In genomic region chr5:54022156-54022685, GRCh38 we compare ENCODE assay signal across 14 cellular contexts.
DNase-seq lines count a peak whose midpoint lies in the region; ATAC-seq and TF ChIP-seq lines count a peak whose summit lies in the region.
"Had no signal": no experiment of that assay in that cellular context is flagged by ENCODE, and none has a peak within 500 bp of the region (broad histone marks: within the 10 kb centered on the region; RNA-seq: fewer than 3 reads in every experiment).

No MANE protein-coding gene starts in this region.

- POLR2A ChIA-PET in MCF 10A (lab: Yijun Ruan, JAX): no interaction called here

- H3K36me3 Mint-ChIP-seq in MCF 10A (ENCODE audit: insufficient read depth, unreplicated experiment): no peaks in the 10 kb centered on the region
- H3K36me3 Mint-ChIP-seq in endodermal cell (ENCODE audit: low read depth): peaks cover 3% of the 10 kb centered on the region
- H3K36me3 Mint-ChIP-seq in type B pancreatic cell: no peaks in the 10 kb centered on the region

- H3K9me3 Mint-ChIP-seq in MCF 10A (ENCODE audit: unreplicated experiment) (no peaks in the 10 kb centered on the region), endodermal cell (no peaks in the 10 kb centered on the region), type B pancreatic cell (no peaks in the 10 kb centered on the region)

- H3K4me3 Mint-ChIP-seq in MCF 10A (ENCODE audit: unreplicated experiment): no peak overlapping the region
- H3K4me3 Mint-ChIP-seq in endodermal cell: peak overlapping the region; percentile 32
- H3K4me3 Mint-ChIP-seq in type B pancreatic cell: no peak overlapping the region

- H3K27me3 ChIP-seq in breast epithelium (no peaks in the 10 kb centered on the region), RWPE2 (ENCODE audit: insufficient read depth, poor library complexity, severe bottlenecking) (no peaks in the 10 kb centered on the region), endodermal cell (ENCODE audit: control insufficient read depth, insufficient read depth, low read length, poor library complexity, severe bottlenecking) (no peaks in the 10 kb centered on the region)
- H3K27me3 ChIP-seq: BE2C had no signal

- no peak for TF ChIP-seq POLR2A in breast epithelium (IDR thresholded peaks at IDR 0.05)

- no peak overlapping the region for H3K27ac ChIP-seq in breast epithelium
- peak overlapping the region; percentile 3 for H3K27ac ChIP-seq in RWPE2 (ENCODE audit: poor library complexity, severe bottlenecking)
- H3K27ac ChIP-seq in endodermal cell (ENCODE audit: low read depth, low read length): peak overlapping the region; percentile 49

- CTCF ChIA-PET in MCF 10A (lab: Yijun Ruan, JAX): no interaction called here

- intact Hi-C loops in MCF 10A (cut with micrococcal nuclease) (no loop called here), breast epithelium (cut with DNase I; ENCODE audit: low total_unique reads) (no loop called here)

- H3K4me1 Mint-ChIP-seq in MCF 10A (ENCODE audit: insufficient read depth, unreplicated experiment) (peaks cover 16% of the 10 kb centered on the region), endodermal cell (peaks cover 64% of the 10 kb centered on the region), type B pancreatic cell (ENCODE audit: unreplicated experiment) (no peaks in the 10 kb centered on the region)

- TF ChIP-seq CTCF in MCF 10A (IDR thresholded peaks at IDR 0.05; ENCODE audit: unreplicated experiment) (no peak), breast epithelium (IDR thresholded peaks at IDR 0.05) (no peak), RWPE2 (IDR thresholded peaks at IDR 0.05; ENCODE audit: poor library complexity, severe bottlenecking) (no peak), endodermal cell (conservative IDR thresholded peaks at IDR 0.05) (no peak), type B pancreatic cell (conservative IDR thresholded peaks at IDR 0.05) (no peak)

- no peaks in the 10 kb centered on the region for H3K36me3 ChIP-seq in breast epithelium
- H3K36me3 ChIP-seq in RWPE2 (ENCODE audit: low read depth): no peaks in the 10 kb centered on the region
- H3K36me3 ChIP-seq in endodermal cell (ENCODE audit: control insufficient read depth, insufficient read depth, low read length): no peaks in the 10 kb centered on the region
- H3K36me3 ChIP-seq: BE2C had no signal

- no peak overlapping the region for H3K9ac ChIP-seq in endodermal cell (ENCODE audit: extremely low read depth, low read length, poor library complexity, severe bottlenecking)

- ATAC-seq in RWPE2 (ENCODE audit: low read depth) (no peak), HG03045 (IDR thresholded peaks at IDR 0.05; ENCODE audit: unreplicated experiment) (no peak)

- no peak overlapping the region for H3K4me3 ChIP-seq in breast epithelium
- no peak overlapping the region for H3K4me3 ChIP-seq in RWPE2 (ENCODE audit: severe bottlenecking)
- H3K4me3 ChIP-seq in endodermal cell (ENCODE audit: low read length): peak overlapping the region; percentile 63

- H3K4me1 ChIP-seq in breast epithelium (no peaks in the 10 kb centered on the region), RWPE2 (ENCODE audit: insufficient read depth, poor library complexity, severe bottlenecking) (peaks cover 18% of the 10 kb centered on the region), endodermal cell (ENCODE audit: control insufficient read depth, insufficient read depth, low read length) (peaks cover 14% of the 10 kb centered on the region)
- H3K4me1 ChIP-seq: BE2C had no signal

- H3K27ac Mint-ChIP-seq in MCF 10A (ENCODE audit: low read depth, unreplicated experiment) (peak overlapping the region; percentile 68), endodermal cell (peak overlapping the region; percentile 77), type B pancreatic cell (peak overlapping the region; percentile 4)

- 55 to 79% methylated on average over 3 of the region's 3 CpGs for WGBS in endodermal cell (ENCODE audit: insufficient coverage in 1 of 2, insufficient read length in 1 of 2), 2 experiments

- BruUV-seq in MCF 10A (replicated peaks; lab: Mats Ljungman, UMichigan): TSS peak; percentile 47

- H3K27me3 Mint-ChIP-seq in MCF 10A (ENCODE audit: insufficient read depth, unreplicated experiment): no peaks in the 10 kb centered on the region
- no peaks in the 10 kb centered on the region for H3K27me3 Mint-ChIP-seq in endodermal cell (ENCODE audit: insufficient read depth)
- H3K27me3 Mint-ChIP-seq in type B pancreatic cell: no peaks in the 10 kb centered on the region

- H3K9me3 ChIP-seq in breast epithelium (no peaks in the 10 kb centered on the region), RWPE2 (ENCODE audit: severe bottlenecking) (no peaks in the 10 kb centered on the region), endodermal cell (ENCODE audit: control insufficient read depth, low read length) (peaks cover 5% of the 10 kb centered on the region)
- H3K9me3 ChIP-seq: BE2C had no signal

- DNase-seq in MCF 10A (ENCODE audit: unreplicated experiment): no peak
- DNase-seq in breast epithelium (ENCODE audit: low spot score in 2 of 2): no peak
- DNase-seq in RWPE2 (ENCODE audit: low spot score): no peak
- DNase-seq in endodermal cell: no peak
- no peak for DNase-seq in type B pancreatic cell (ENCODE audit: extremely low spot score, unreplicated experiment)
- DNase-seq in A172 (ENCODE audit: low spot score): no peak
- no peak for DNase-seq in AG08395 (ENCODE audit: low spot score)
- DNase-seq: activated CD4-positive, alpha-beta T cell treated with anti-CD3 and anti-CD28 coated beads, Interleukin-2, amount 50 U/mL, for 48 hours; amygdala; BE2C; NCI-H2107; stimulated activated CD4-positive, alpha-beta T cell treated with anti-CD3 and anti-CD28 coated beads, Interleukin-4, amount 100 ng/mL, for 24 hours; stimulated activated naive CD4-positive, alpha-beta T cell had no signal

Comparison
In these comparisons a context has a peak if more than half of its experiments do, and no peak if none do; other contexts are left out.
1. H3K27ac Mint-ChIP-seq: peak in every context shown above with its lines; median percentile 77 in endodermal cell; 68 in MCF 10A; 4 in type B pancreatic cell.
2. H3K27ac ChIP-seq: peak in RWPE2 (single experiment) and endodermal cell (single experiment); none in breast epithelium (0 of 2).